In genomic region chr17:76998839-76999238, GRCh38 we compare ENCODE assay signal across 1 cellular context.
TF ChIP-seq lines count a peak whose summit lies in the region.

No MANE protein-coding gene starts in this region.

TF ChIP-seq in HepG2, 621 proteins besides CTCF, POLR2A, EP300 and RAD21 (continued from another document and continues in another):
- TF ChIP-seq RFX3 (CRISPR knock-in tag; IDR thresholded peaks at IDR 0.05) (no peak), ZNF441 (CRISPR knock-in tag; IDR thresholded peaks at IDR 0.05; ENCODE audit: borderline replicate concordance) (no peak), ZNF496 (CRISPR knock-in tag; IDR thresholded peaks at IDR 0.05; ENCODE audit: insufficient replicate concordance) (no peak), ZNF569 (CRISPR knock-in tag; IDR thresholded peaks at IDR 0.05; ENCODE audit: borderline replicate concordance) (no peak), GABPA (IDR thresholded peaks at IDR 0.05; ENCODE audit: low read depth, low read length) (no peak), GABPA (CRISPR knock-in tag; IDR thresholded peaks at IDR 0.05; ENCODE audit: low read depth) (no peak), RXRA (CRISPR knock-in tag; IDR thresholded peaks at IDR 0.05) (peak; percentile 94), SOX6 (IDR thresholded peaks at IDR 0.05) (no peak), SOX6 (CRISPR knock-in tag; IDR thresholded peaks at IDR 0.05) (peak; percentile 42; the same call in 1 of the 2 replicates), TBP (CRISPR knock-in tag; IDR thresholded peaks at IDR 0.05) (no peak), BCL6 (CRISPR knock-in tag; IDR thresholded peaks at IDR 0.05) (peak; percentile 44; the same call in 1 of the 2 replicates), ZNF143 (CRISPR knock-in tag; IDR thresholded peaks at IDR 0.05) (no peak), PRDM15 (CRISPR knock-in tag; IDR thresholded peaks at IDR 0.05) (no peak), UBTF (CRISPR knock-in tag; IDR thresholded peaks at IDR 0.05) (peak; percentile 32; the same call in 1 of the 2 replicates), ERF (CRISPR knock-in tag; IDR thresholded peaks at IDR 0.05) (0 out of 2 replicates have a peak, but pooled peaks have one; percentile 39), PREB (CRISPR knock-in tag; IDR thresholded peaks at IDR 0.05) (no peak), SMAD9 (CRISPR knock-in tag; IDR thresholded peaks at IDR 0.05) (no peak), ZFX (CRISPR knock-in tag; IDR thresholded peaks at IDR 0.05; ENCODE audit: low read depth) (peak; percentile 32; the same call in 1 of the 2 replicates), ZNF710 (CRISPR knock-in tag; IDR thresholded peaks at IDR 0.05; ENCODE audit: borderline replicate concordance) (0 out of 2 replicates have a peak, but pooled peaks have one; percentile 44), POLR2G (IDR thresholded peaks at IDR 0.05; ENCODE audit: low read depth, low read length) (no peak), ZNF382 (CRISPR knock-in tag; IDR thresholded peaks at IDR 0.05; ENCODE audit: borderline replicate concordance) (no peak), GRHL1 (CRISPR knock-in tag; conservative IDR thresholded peaks at IDR 0.05) (no peak), TGIF2 (CRISPR knock-in tag; IDR thresholded peaks at IDR 0.05) (no peak), CEBPB (IDR thresholded peaks at IDR 0.05; ENCODE audit: borderline replicate concordance, low read depth, low read length) (0 out of 2 replicates have a peak, but pooled peaks have one; percentile 7), SYNCRIP (IDR thresholded peaks at IDR 0.05; ENCODE audit: insufficient read depth, low read depth, low read length) (no peak), FOXP4 (CRISPR knock-in tag; IDR thresholded peaks at IDR 0.05) (no peak), MTA1 (CRISPR knock-in tag; IDR thresholded peaks at IDR 0.05; ENCODE audit: borderline replicate concordance) (no peak), LRRFIP1 (CRISPR knock-in tag; conservative IDR thresholded peaks at IDR 0.05) (no peak), ARID2 (CRISPR knock-in tag; IDR thresholded peaks at IDR 0.05; ENCODE audit: borderline replicate concordance) (no peak), DDIT3 (CRISPR knock-in tag; IDR thresholded peaks at IDR 0.05) (no peak), ATF7 (IDR thresholded peaks at IDR 0.05) (no peak), ATF7 (CRISPR knock-in tag; IDR thresholded peaks at IDR 0.05) (no peak), IRF9 (CRISPR knock-in tag; IDR thresholded peaks at IDR 0.05; ENCODE audit: borderline replicate concordance) (no peak), PHF5A (CRISPR knock-in tag; IDR thresholded peaks at IDR 0.05; ENCODE audit: low read depth, unreplicated experiment) (no peak), HMG20A (CRISPR knock-in tag; IDR thresholded peaks at IDR 0.05; ENCODE audit: borderline replicate concordance) (peak; percentile 82), SOX13 (IDR thresholded peaks at IDR 0.05) (no peak), SOX13 (CRISPR knock-in tag; conservative IDR thresholded peaks at IDR 0.05 in 1 of 2, IDR thresholded peaks at IDR 0.05 in 1 of 2) (peak in 1 of 2 experiments; percentile 47; a peak in 2 of 4 replicates), EZH2 (conservative IDR thresholded peaks at IDR 0.05; ENCODE audit: low read depth, low read length) (no peak), HMG20B (CRISPR knock-in tag; conservative IDR thresholded peaks at IDR 0.05) (no peak), ZNF335 (CRISPR knock-in tag; IDR thresholded peaks at IDR 0.05) (no peak), KDM4B (CRISPR knock-in tag; IDR thresholded peaks at IDR 0.05) (no peak), NR2F2 (IDR thresholded peaks at IDR 0.05; ENCODE audit: borderline replicate concordance, low read depth) (peak; percentile 49; the same call in 1 of the 2 replicates), GLI4 (CRISPR knock-in tag; IDR thresholded peaks at IDR 0.05; ENCODE audit: borderline replicate concordance) (no peak), ZNF589 (CRISPR knock-in tag; conservative IDR thresholded peaks at IDR 0.05) (no peak), KAT2B (IDR thresholded peaks at IDR 0.05; ENCODE audit: borderline replicate concordance, low read depth, low read length) (no peak), ZNF598 (CRISPR knock-in tag; IDR thresholded peaks at IDR 0.05; ENCODE audit: borderline replicate concordance) (no peak), ZNF792 (CRISPR knock-in tag; IDR thresholded peaks at IDR 0.05) (no peak), HMGXB4 (CRISPR knock-in tag; IDR thresholded peaks at IDR 0.05; ENCODE audit: borderline replicate concordance in 1 of 2, low read depth in 1 of 2) (no peak)
